1 cellular context compared by ENCODE assay signal in the genomic region with DNA sequence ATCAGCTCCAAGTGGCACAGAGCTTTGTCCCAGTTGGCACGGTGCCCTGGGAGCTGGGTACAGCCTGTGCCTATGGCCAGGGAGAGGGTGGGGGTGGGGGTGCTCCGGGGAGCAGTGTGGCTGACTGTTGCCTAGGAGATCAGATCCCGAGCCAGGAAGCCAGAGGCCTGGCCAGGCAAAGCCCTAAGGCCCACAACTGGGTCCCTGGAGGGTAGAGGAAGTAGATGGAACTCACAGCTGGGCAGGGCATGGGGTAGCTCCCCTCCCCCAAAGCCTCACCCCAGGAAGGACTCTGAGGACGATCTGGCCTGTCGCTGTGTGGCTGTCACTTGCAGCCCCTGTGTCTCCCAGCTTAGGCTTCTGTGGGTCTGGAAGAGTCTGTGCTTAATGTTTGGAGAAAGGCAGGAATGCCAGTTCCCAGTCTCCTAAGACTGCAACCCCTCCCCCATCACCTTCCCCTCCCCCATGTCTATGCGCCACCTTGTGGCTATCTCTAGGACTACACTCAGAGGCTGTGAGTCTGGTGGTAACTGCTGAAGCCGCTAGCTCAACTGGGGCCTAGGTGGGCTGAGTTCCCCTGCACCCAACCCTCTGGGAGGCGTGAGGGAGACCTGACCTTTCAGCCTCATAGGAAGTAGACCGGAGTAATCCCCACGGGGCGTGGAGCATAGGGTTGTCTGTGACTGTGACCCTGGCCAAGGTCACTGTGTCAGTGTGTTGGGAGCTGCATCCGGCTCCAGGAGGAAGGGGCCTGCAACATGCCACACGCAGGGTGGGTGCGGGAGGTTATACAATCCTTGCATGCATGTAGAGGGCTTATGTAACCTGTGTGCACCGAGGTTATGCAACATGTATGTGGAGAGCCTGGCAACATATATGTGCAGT.
TF ChIP-seq lines count a peak whose summit lies in the region.

No MANE protein-coding gene starts in this region.

TF ChIP-seq in K562, 482 proteins besides CTCF, POLR2A, EP300 and RAD21 (continued from another document and continues in another):
- peak; percentile 52 for TF ChIP-seq NCOR1 (IDR thresholded peaks at IDR 0.05)
- 0 out of 2 replicates have a peak, but pooled peaks have one; percentile 22 for TF ChIP-seq ELF1 (tag; IDR thresholded peaks at IDR 0.05)
- peak; percentile 54; the same call in 1 of the 2 replicates for TF ChIP-seq HDGF (IDR thresholded peaks at IDR 0.05)
- TF ChIP-seq IFI16 (CRISPR knock-in tag; IDR thresholded peaks at IDR 0.05) = no peak
- peak; percentile 71; the same call in 1 of the 2 replicates for TF ChIP-seq ZKSCAN1 (IDR thresholded peaks at IDR 0.05; ENCODE audit: low read depth, low read length)
- TF ChIP-seq TRIM24 (IDR thresholded peaks at IDR 0.05) = peak; percentile 27 to 89; a peak in 3 of 4 replicates
- TF ChIP-seq CBFA2T3 (IDR thresholded peaks at IDR 0.05) = peak; percentile 3; the same call in 1 of the 2 replicates
- TF ChIP-seq, protein P1, sequence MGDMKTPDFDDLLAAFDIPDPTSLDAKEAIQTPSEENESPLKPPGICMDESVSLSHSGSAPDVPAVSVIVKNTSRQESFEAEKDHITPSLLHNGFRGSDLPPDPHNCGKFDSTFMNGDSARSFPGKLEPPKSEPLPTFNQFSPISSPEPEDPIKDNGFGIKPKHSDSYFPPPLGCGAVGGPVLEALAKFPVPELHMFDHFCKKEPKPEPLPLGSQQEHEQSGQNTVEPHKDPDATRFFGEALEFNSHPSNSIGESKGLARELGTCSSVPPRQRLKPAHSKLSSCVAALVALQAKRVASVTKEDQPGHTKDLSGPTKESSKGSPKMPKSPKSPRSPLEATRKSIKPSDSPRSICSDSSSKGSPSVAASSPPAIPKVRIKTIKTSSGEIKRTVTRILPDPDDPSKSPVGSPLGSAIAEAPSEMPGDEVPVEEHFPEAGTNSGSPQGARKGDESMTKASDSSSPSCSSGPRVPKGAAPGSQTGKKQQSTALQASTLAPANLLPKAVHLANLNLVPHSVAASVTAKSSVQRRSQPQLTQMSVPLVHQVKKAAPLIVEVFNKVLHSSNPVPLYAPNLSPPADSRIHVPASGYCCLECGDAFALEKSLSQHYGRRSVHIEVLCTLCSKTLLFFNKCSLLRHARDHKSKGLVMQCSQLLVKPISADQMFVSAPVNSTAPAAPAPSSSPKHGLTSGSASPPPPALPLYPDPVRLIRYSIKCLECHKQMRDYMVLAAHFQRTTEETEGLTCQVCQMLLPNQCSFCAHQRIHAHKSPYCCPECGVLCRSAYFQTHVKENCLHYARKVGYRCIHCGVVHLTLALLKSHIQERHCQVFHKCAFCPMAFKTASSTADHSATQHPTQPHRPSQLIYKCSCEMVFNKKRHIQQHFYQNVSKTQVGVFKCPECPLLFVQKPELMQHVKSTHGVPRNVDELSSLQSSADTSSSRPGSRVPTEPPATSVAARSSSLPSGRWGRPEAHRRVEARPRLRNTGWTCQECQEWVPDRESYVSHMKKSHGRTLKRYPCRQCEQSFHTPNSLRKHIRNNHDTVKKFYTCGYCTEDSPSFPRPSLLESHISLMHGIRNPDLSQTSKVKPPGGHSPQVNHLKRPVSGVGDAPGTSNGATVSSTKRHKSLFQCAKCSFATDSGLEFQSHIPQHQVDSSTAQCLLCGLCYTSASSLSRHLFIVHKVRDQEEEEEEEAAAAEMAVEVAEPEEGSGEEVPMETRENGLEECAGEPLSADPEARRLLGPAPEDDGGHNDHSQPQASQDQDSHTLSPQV (IDR thresholded peaks at IDR 0.05) = peak; percentile 51
- TF ChIP-seq ZNF589 (CRISPR knock-in tag; IDR thresholded peaks at IDR 0.05; ENCODE audit: low read depth) = no peak
- peak; percentile 66 to 73; a peak in 3 of 4 replicates for TF ChIP-seq TBL1XR1 (IDR thresholded peaks at IDR 0.05; ENCODE audit: low read length in 2 of 2)
- TF ChIP-seq, protein P2, sequence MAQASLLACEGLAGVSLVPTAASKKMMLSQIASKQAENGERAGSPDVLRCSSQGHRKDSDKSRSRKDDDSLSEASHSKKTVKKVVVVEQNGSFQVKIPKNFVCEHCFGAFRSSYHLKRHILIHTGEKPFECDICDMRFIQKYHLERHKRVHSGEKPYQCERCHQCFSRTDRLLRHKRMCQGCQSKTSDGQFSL (CRISPR knock-in tag; IDR thresholded peaks at IDR 0.05) = no peak
- TF ChIP-seq, protein P2 (tag; IDR thresholded peaks at IDR 0.05) = peak; percentile 26 to 41; a peak in 2 of 4 replicates
- TF ChIP-seq HIVEP1 (CRISPR knock-in tag; IDR thresholded peaks at IDR 0.05) = 0 out of 2 replicates have a peak, but pooled peaks have one; percentile 6
- no peak for TF ChIP-seq ATF7 (IDR thresholded peaks at IDR 0.05)
- TF ChIP-seq ZNF239 (CRISPR knock-in tag; IDR thresholded peaks at IDR 0.05) = no peak
- TF ChIP-seq PHF8 (IDR thresholded peaks at IDR 0.05; ENCODE audit: borderline replicate concordance, low read length) = no peak; the same call in 1 of the 2 replicates
- TF ChIP-seq SRSF9 (IDR thresholded peaks at IDR 0.05; ENCODE audit: borderline replicate concordance, low read depth, low read length) = no peak
- TF ChIP-seq ZNF695 (CRISPR knock-in tag; IDR thresholded peaks at IDR 0.05) = no peak
- TF ChIP-seq, protein P3, sequence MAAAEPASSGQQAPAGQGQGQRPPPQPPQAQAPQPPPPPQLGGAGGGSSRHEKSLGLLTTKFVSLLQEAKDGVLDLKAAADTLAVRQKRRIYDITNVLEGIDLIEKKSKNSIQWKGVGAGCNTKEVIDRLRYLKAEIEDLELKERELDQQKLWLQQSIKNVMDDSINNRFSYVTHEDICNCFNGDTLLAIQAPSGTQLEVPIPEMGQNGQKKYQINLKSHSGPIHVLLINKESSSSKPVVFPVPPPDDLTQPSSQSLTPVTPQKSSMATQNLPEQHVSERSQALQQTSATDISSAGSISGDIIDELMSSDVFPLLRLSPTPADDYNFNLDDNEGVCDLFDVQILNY (CRISPR knock-in tag; IDR thresholded peaks at IDR 0.05) = no peak
- TF ChIP-seq, protein P4, sequence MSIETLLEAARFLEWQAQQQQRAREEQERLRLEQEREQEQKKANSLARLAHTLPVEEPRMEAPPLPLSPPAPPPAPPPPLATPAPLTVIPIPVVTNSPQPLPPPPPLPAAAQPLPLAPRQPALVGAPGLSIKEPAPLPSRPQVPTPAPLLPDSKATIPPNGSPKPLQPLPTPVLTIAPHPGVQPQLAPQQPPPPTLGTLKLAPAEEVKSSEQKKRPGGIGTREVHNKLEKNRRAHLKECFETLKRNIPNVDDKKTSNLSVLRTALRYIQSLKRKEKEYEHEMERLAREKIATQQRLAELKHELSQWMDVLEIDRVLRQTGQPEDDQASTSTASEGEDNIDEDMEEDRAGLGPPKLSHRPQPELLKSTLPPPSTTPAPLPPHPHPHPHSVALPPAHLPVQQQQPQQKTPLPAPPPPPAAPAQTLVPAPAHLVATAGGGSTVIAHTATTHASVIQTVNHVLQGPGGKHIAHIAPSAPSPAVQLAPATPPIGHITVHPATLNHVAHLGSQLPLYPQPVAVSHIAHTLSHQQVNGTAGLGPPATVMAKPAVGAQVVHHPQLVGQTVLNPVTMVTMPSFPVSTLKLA (conservative IDR thresholded peaks at IDR 0.05) = peak in 1 of 2 experiments; percentile 42; a peak in 1 of 4 replicates
- TF ChIP-seq SRSF7 (optimal IDR thresholded peaks at IDR 0.05; ENCODE audit: low read depth, low read length) = no peak
- TF ChIP-seq, protein P5, sequence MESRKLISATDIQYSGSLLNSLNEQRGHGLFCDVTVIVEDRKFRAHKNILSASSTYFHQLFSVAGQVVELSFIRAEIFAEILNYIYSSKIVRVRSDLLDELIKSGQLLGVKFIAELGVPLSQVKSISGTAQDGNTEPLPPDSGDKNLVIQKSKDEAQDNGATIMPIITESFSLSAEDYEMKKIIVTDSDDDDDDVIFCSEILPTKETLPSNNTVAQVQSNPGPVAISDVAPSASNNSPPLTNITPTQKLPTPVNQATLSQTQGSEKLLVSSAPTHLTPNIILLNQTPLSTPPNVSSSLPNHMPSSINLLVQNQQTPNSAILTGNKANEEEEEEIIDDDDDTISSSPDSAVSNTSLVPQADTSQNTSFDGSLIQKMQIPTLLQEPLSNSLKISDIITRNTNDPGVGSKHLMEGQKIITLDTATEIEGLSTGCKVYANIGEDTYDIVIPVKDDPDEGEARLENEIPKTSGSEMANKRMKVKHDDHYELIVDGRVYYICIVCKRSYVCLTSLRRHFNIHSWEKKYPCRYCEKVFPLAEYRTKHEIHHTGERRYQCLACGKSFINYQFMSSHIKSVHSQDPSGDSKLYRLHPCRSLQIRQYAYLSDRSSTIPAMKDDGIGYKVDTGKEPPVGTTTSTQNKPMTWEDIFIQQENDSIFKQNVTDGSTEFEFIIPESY (CRISPR knock-in tag; IDR thresholded peaks at IDR 0.05) = peak; percentile 60; the same call in 1 of the 2 replicates
- peak; percentile 56; the same call in 1 of the 2 replicates for TF ChIP-seq NR2C1 (IDR thresholded peaks at IDR 0.05)
- peak; percentile 40; the same call in 1 of the 2 replicates for TF ChIP-seq NR2C1 (tag; IDR thresholded peaks at IDR 0.05)
- TF ChIP-seq NFIC (IDR thresholded peaks at IDR 0.05) = peak; percentile 29; the same call in 1 of the 2 replicates
- peak; percentile 32 for TF ChIP-seq PRPF4 (IDR thresholded peaks at IDR 0.05; ENCODE audit: insufficient read depth, low read depth, low read length, poor library complexity, severe bottlenecking)
- TF ChIP-seq ARID1B (IDR thresholded peaks at IDR 0.05) = peak; percentile 35; the same call in 1 of the 2 replicates
- TF ChIP-seq SIN3B (IDR thresholded peaks at IDR 0.05; ENCODE audit: low read depth) = 0 out of 2 replicates have a peak, but pooled peaks have one; percentile 13
- TF ChIP-seq, protein P6, sequence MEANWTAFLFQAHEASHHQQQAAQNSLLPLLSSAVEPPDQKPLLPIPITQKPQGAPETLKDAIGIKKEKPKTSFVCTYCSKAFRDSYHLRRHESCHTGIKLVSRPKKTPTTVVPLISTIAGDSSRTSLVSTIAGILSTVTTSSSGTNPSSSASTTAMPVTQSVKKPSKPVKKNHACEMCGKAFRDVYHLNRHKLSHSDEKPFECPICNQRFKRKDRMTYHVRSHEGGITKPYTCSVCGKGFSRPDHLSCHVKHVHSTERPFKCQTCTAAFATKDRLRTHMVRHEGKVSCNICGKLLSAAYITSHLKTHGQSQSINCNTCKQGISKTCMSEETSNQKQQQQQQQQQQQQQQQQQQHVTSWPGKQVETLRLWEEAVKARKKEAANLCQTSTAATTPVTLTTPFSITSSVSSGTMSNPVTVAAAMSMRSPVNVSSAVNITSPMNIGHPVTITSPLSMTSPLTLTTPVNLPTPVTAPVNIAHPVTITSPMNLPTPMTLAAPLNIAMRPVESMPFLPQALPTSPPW (CRISPR knock-in tag; IDR thresholded peaks at IDR 0.05) = peak; percentile 76
- TF ChIP-seq CHD2 (IDR thresholded peaks at IDR 0.05; ENCODE audit: low read depth, low read length) = peak; percentile 89
- TF ChIP-seq, protein P7, sequence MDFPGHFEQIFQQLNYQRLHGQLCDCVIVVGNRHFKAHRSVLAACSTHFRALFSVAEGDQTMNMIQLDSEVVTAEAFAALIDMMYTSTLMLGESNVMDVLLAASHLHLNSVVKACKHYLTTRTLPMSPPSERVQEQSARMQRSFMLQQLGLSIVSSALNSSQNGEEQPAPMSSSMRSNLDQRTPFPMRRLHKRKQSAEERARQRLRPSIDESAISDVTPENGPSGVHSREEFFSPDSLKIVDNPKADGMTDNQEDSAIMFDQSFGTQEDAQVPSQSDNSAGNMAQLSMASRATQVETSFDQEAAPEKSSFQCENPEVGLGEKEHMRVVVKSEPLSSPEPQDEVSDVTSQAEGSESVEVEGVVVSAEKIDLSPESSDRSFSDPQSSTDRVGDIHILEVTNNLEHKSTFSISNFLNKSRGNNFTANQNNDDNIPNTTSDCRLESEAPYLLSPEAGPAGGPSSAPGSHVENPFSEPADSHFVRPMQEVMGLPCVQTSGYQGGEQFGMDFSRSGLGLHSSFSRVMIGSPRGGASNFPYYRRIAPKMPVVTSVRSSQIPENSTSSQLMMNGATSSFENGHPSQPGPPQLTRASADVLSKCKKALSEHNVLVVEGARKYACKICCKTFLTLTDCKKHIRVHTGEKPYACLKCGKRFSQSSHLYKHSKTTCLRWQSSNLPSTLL (IDR thresholded peaks at IDR 0.05) = peak; percentile 53; the same call in 1 of the 2 replicates
- no peak for TF ChIP-seq ZSCAN32 (CRISPR knock-in tag; IDR thresholded peaks at IDR 0.05)
- TF ChIP-seq, protein P8, sequence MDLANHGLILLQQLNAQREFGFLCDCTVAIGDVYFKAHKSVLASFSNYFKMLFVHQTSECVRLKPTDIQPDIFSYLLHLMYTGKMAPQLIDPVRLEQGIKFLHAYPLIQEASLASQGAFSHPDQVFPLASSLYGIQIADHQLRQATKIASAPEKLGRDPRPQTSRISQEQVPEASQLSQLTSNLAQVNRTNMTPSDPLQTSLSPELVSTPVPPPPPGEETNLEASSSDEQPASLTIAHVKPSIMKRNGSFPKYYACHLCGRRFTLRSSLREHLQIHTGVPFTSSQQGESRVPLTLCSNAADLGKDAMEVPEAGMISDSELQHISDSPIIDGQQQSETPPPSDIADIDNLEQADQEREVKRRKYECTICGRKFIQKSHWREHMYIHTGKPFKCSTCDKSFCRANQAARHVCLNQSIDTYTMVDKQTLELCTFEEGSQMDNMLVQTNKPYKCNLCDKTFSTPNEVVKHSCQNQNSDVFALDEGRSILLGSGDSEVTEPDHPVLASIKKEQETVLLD (IDR thresholded peaks at IDR 0.05) = peak; percentile 54; the same call in 1 of the 2 replicates
- TF ChIP-seq GABPB1 (CRISPR knock-in tag; IDR thresholded peaks at IDR 0.05) = peak; percentile 46; the same call in 1 of the 2 replicates
- peak; percentile 24 for TF ChIP-seq NEUROD1 (IDR thresholded peaks at IDR 0.05; ENCODE audit: borderline replicate concordance, low read depth, low read length, partially characterized antibody)
- TF ChIP-seq SP1 (CRISPR knock-in tag; IDR thresholded peaks at IDR 0.05) = 0 out of 2 replicates have a peak, but pooled peaks have one; percentile 24
- TF ChIP-seq, protein P9, sequence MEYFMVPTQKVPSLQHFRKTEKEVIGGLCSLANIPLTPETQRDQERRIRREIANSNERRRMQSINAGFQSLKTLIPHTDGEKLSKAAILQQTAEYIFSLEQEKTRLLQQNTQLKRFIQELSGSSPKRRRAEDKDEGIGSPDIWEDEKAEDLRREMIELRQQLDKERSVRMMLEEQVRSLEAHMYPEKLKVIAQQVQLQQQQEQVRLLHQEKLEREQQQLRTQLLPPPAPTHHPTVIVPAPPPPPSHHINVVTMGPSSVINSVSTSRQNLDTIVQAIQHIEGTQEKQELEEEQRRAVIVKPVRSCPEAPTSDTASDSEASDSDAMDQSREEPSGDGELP (CRISPR knock-in tag; IDR thresholded peaks at IDR 0.05; ENCODE audit: borderline replicate concordance) = peak; percentile 71; the same call in 1 of the 2 replicates
- TF ChIP-seq CXXC5 (CRISPR knock-in tag; IDR thresholded peaks at IDR 0.05) = peak; percentile 51; the same call in 1 of the 2 replicates
- peak; percentile 34; the same call in 1 of the 2 replicates for TF ChIP-seq RNF2 (IDR thresholded peaks at IDR 0.05)
- no peak for TF ChIP-seq SMAD2 (IDR thresholded peaks at IDR 0.05; ENCODE audit: low read depth, low read length)
- peak in 1 of 2 experiments; percentile 58; a peak in 1 of 4 replicates for TF ChIP-seq RCOR1 (IDR thresholded peaks at IDR 0.05; ENCODE audit: borderline replicate concordance in 1 of 2, low read depth in 2 of 2, low read length in 2 of 2)
- TF ChIP-seq DDX20 (tag; IDR thresholded peaks at IDR 0.05; ENCODE audit: low read depth) = no peak
- TF ChIP-seq ZBTB7A (IDR thresholded peaks at IDR 0.05; ENCODE audit: borderline replicate concordance, control insufficient read depth, low read depth, low read length) = peak; percentile 62; the same call in 1 of the 2 replicates
